14 cellular contexts compared by ENCODE assay signal in the genomic region with DNA sequence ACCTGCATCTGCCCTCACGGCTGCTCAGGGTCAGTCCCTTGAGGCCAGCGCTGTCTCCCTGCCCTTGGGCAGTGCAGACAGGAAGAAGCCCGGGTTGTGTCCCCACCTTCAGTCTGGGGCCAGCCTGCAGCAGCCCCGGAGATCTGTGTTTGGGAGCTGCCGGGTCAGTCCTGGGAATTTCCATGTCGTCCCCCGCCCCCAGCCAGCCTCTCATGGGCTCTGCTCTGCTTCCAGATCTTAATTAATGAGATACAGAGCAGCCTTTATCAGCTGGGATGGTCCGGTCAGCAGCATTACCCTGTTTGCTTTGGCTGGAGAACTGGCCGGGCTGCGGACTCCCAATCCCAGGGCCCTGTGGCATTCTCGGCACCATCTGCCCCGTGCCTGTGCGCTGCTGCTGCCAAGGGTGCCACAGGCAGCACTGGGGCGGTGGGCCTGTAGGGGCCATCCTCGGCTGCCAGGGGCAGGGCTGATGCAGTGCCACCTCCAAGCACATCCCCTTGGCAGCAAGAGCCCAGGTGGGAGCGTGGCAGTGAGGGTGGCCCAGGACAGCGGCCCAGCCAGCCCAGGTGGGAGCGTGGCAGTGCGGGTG. TPM values are rescaled to one million over a fixed set of nuclear protein-coding genes. Genes with fewer than 3 reads are reported as not detected.
DNase-seq lines count a peak whose midpoint lies in the region; ATAC-seq and TF ChIP-seq lines count a peak whose summit lies in the region.
"Had no signal": no experiment of that assay in that cellular context is flagged by ENCODE, and none has a peak within 500 bp of the region (broad histone marks: within the 10 kb centered on the region; RNA-seq: fewer than 3 reads in every experiment).

No MANE protein-coding gene starts in this region.

- H3K9me3 ChIP-seq in HCT116 (ENCODE audit: control insufficient read depth in 1 of 2, insufficient read depth in 1 of 2, low read depth in 1 of 2, low read length in 2 of 2) = no peaks in the 10 kb centered on the region
- no peaks in the 10 kb centered on the region for H3K9me3 ChIP-seq in right lobe of liver
- no peaks in the 10 kb centered on the region for H3K9me3 ChIP-seq in effector memory CD4-positive, alpha-beta T cell (ENCODE audit: control insufficient read depth, low read length)

- H3K4me3 ChIP-seq in HCT116 (replicated peaks in 1 of 2; ENCODE audit: low read depth in 1 of 2, low read length in 2 of 2) = peak overlapping the region in 1 of 2 experiments; percentile 79; a peak in 2 of 4 replicates
- peak overlapping the region; percentile 80 to 89 (median 88) for H3K4me3 ChIP-seq in right lobe of liver
- H3K4me3 ChIP-seq in effector memory CD4-positive, alpha-beta T cell (ENCODE audit: insufficient read depth, low read depth, low read length, poor library complexity, severe bottlenecking) = no peak overlapping the region
- H3K4me3 ChIP-seq: PC-9 had no signal

- POLR2A ChIA-PET in HCT116 (lab: Charles Lee) = no interaction called here

- no peaks in the 10 kb centered on the region for H3K9me2 ChIP-seq in HCT116 (ENCODE audit: insufficient read depth)

- CTCF ChIA-PET in HCT116 (lab: Charles Lee) = no interaction called here

- H3K36me3 Mint-ChIP-seq in chondrocyte (ENCODE audit: low read depth) = peaks cover 2% of the 10 kb centered on the region

- no TSS peak for BruUV-seq in HCT116 (replicated peaks; lab: Mats Ljungman, UMichigan)

- no peaks in the 10 kb centered on the region for H3K27me3 Mint-ChIP-seq in chondrocyte (ENCODE audit: low read depth)

- RAD21 ChIA-PET in HCT116 (lab: Charles Lee; ENCODE audit: low non-redundant PET in 1 of 2, low total read pairs in 2 of 2, uncharacterized antibody in 2 of 2, unreplicated experiment in 2 of 2) = no interaction called here

- peaks cover 4 to 13% of the 10 kb centered on the region in 2 experiments; a peak in 3 of 4 replicates for H3K36me3 ChIP-seq in HCT116 (ENCODE audit: control insufficient read depth in 1 of 2, insufficient read depth in 2 of 2, low read length in 2 of 2)
- H3K36me3 ChIP-seq in right lobe of liver = peaks cover 0 to 15% (median 6%) of the 10 kb centered on the region in 4 donors
- H3K36me3 ChIP-seq in effector memory CD4-positive, alpha-beta T cell (ENCODE audit: control insufficient read depth, insufficient read depth, low read length) = no peaks in the 10 kb centered on the region

- H3K27ac ChIP-seq in HCT116 (ENCODE audit: low read depth, low read length) = peak overlapping the region; percentile 95; the same call in 1 of the 2 replicates
- peak overlapping the region; percentile 83 to 97 (median 97) for H3K27ac ChIP-seq in right lobe of liver
- H3K27ac ChIP-seq in effector memory CD4-positive, alpha-beta T cell (ENCODE audit: insufficient read depth, low read length, poor library complexity, severe bottlenecking) = no peak overlapping the region
- H3K27ac ChIP-seq: foreskin keratinocyte, PC-9 had no signal

- H3K9me3 Mint-ChIP-seq in chondrocyte (ENCODE audit: low read depth) = peaks cover 8% of the 10 kb centered on the region

- H2AFZ ChIP-seq in HCT116 (ENCODE audit: low read depth, low read length, poor library complexity, severe bottlenecking) = no peak overlapping the region
- H2AFZ ChIP-seq: PC-9 had no signal

- peaks cover 40% of the 10 kb centered on the region for H3K79me2 ChIP-seq in HCT116 (ENCODE audit: insufficient read depth, low read length)

- H3K9ac ChIP-seq in HCT116 (ENCODE audit: low read length) = 0 out of 2 replicates have a peak overlapping the region, but pooled peaks have one; percentile 87

- H3K4me1 Mint-ChIP-seq in chondrocyte (ENCODE audit: low read depth) = peaks cover 38% of the 10 kb centered on the region

- WGBS in right lobe of liver (ENCODE audit: insufficient coverage, low coverage, low lambda C conversion rate, missing lambda C conversion rate) = 12% methylated on average over 5 of the region's 19 CpGs

- intact Hi-C loops in HCT116 (cut with micrococcal nuclease) (no loop called here), right lobe of liver (cut with DNase I) (no loop called here)

- DNase-seq in HCT116 (ENCODE audit: low read depth, low spot score) (no peak), chondrocyte (ENCODE audit: low spot score) (peak; percentile 93), right lobe of liver (peak; percentile 75 to 90 (median 88)), superior temporal gyrus (ENCODE audit: extremely low spot score) (peak; percentile 52), NCI-H446 (lab: John Stamatoyannopoulos, UW) (no peak)
- DNase-seq in effector memory CD4-positive, alpha-beta T cell = no peak
- DNase-seq in activated effector memory CD4-positive, alpha-beta T cell treated with Interleukin-2 at 50 U/mL for 16 hours = no peak
- no peak for DNase-seq in activated CD8-positive, alpha-beta memory T cell treated with anti-CD3 and anti-CD28 coated beads for 24 hours
- DNase-seq: activated naive CD8-positive, alpha-beta T cell treated with anti-CD3 and anti-CD28 coated beads, Interleukin-2, amount 50 U/mL, for 24 hours; DND-41; foreskin keratinocyte; NCI-H1092 treated with DMSO at 0.1 percent for 48 hours had no signal

- peak overlapping the region; percentile 97 for H3K4me2 ChIP-seq in HCT116 (ENCODE audit: low read length)

- TF ChIP-seq POLR2A in HCT116 (IDR thresholded peaks at IDR 0.05; ENCODE audit: borderline replicate concordance, extremely low read depth, insufficient read depth, insufficient read length) = no peak
- no peak for TF ChIP-seq POLR2A in right lobe of liver (IDR thresholded peaks at IDR 0.05)

- H3K4me1 ChIP-seq in HCT116 (ENCODE audit: control insufficient read depth in 1 of 2, insufficient read depth in 2 of 2, low read length in 2 of 2) (peaks cover 24 to 56% of the 10 kb centered on the region in 2 experiments; a peak in 3 of 4 replicates), right lobe of liver (peaks cover 0 to 21% (median 8%) of the 10 kb centered on the region in 4 donors)
- peaks cover 6% of the 10 kb centered on the region for H3K4me1 ChIP-seq in effector memory CD4-positive, alpha-beta T cell (ENCODE audit: control insufficient read depth, insufficient read depth, low read length, poor library complexity, severe bottlenecking)

- TF ChIP-seq CTCF in HCT116 (IDR thresholded peaks at IDR 0.05 in 2 of 3, conservative IDR thresholded peaks at IDR 0.05 in 1 of 3; ENCODE audit: borderline replicate concordance in 1 of 3, insufficient read depth in 1 of 3, low read depth in 2 of 3, low read length in 2 of 3) (no peak), chondrocyte (IDR thresholded peaks at IDR 0.05) (no peak), right lobe of liver (IDR thresholded peaks at IDR 0.05) (no peak)

- H4K20me1 ChIP-seq in HCT116 (ENCODE audit: insufficient read depth) = no peaks in the 10 kb centered on the region

- TF ChIP-seq RAD21 in HCT116 (IDR thresholded peaks at IDR 0.05; ENCODE audit: low read depth) = no peak

- ATAC-seq in HCT116 (no peak), right lobe of liver (peak; percentile 47 to 74 (median 64))
- ATAC-seq: activated naive CD8-positive, alpha-beta T cell treated with anti-CD3 and anti-CD28 coated beads, Interleukin-2, amount 50 U/mL, for 24 hours; naive thymus-derived CD8-positive, alpha-beta T cell had no signal

- H3K27ac Mint-ChIP-seq in chondrocyte (ENCODE audit: unreplicated experiment) = peak overlapping the region; percentile 74
- H3K27ac Mint-ChIP-seq: activated naive CD8-positive, alpha-beta T cell treated with anti-CD3 and anti-CD28 coated beads, Interleukin-2, amount 50 U/mL, for 24 hours; naive thymus-derived CD8-positive, alpha-beta T cell had no signal

- H3K27me3 ChIP-seq in HCT116 (ENCODE audit: insufficient read depth, low read length) (no peaks in the 10 kb centered on the region), right lobe of liver (no peaks in the 10 kb centered on the region)
- peaks cover 16% of the 10 kb centered on the region for H3K27me3 ChIP-seq in effector memory CD4-positive, alpha-beta T cell (replicated peaks; ENCODE audit: control insufficient read depth, insufficient read depth, low read length, poor library complexity, severe bottlenecking)
- H3K27me3 ChIP-seq: foreskin keratinocyte had no signal

- peak overlapping the region; percentile 74 for H3K4me3 Mint-ChIP-seq in chondrocyte (ENCODE audit: unreplicated experiment)
- H3K4me3 Mint-ChIP-seq: activated naive CD8-positive, alpha-beta T cell treated with anti-CD3 and anti-CD28 coated beads, Interleukin-2, amount 50 U/mL, for 24 hours had no signal

TF ChIP-seq in HCT116, 20 proteins besides CTCF, POLR2A, EP300 and RAD21:
- TF ChIP-seq POLR2AphosphoS5 (IDR thresholded peaks at IDR 0.05; ENCODE audit: low read depth, low read length) (no peak), CEBPB (IDR thresholded peaks at IDR 0.05; ENCODE audit: low read depth) (no peak), EGR1 (IDR thresholded peaks at IDR 0.05; ENCODE audit: low read depth) (no peak)
TF ChIP-seq in HCT116: peak in this region for 0.

RNA-seq across cellular contexts. Expression of gene BOK, which starts 2.4 kb away (rescaled TPM):
- 41.5 TPM for total RNA-seq in HCT116 (2021; ENCODE audit: unreplicated experiment)
- 22.5 and 24.3 TPM in 2 replicates for polyA plus RNA-seq in HCT116 (2012)
- total RNA-seq in chondrocyte = 28.5 to 46.8 TPM (median 44.6 TPM) in 3 replicates
- total RNA-seq in right lobe of liver = 100 to 1,000 TPM in 3 of 6 experiments, 10 to 100 TPM in 3; 50.1 to 119 (median 90.5) TPM
- total RNA-seq: naive thymus-derived CD8-positive, alpha-beta T cell had no signal

RNA-seq across cellular contexts. Expression of gene STK25, which starts 52.6 kb away (rescaled TPM):
- total RNA-seq in HCT116 (2021; ENCODE audit: unreplicated experiment) (160 TPM), chondrocyte (158 to 174 TPM (median 169 TPM) in 3 replicates), right lobe of liver (10 to 100 TPM; 51.0 to 99.1 (median 63.5) TPM)
- polyA plus RNA-seq in HCT116 (2012) = 157 and 164 TPM in 2 replicates

Comparison
In these comparisons a context has a peak if more than half of its experiments do, and no peak if none do; other contexts are left out.
1. DNase-seq: peak in chondrocyte (single experiment), right lobe of liver (3 of 3) and superior temporal gyrus (single experiment); none in HCT116 (single experiment), NCI-H446 (0 of 2), effector memory CD4-positive, alpha-beta T cell (0 of 3), activated effector memory CD4-positive, alpha-beta T cell treated with Interleukin-2 at 50 U/mL for 16 hours (single experiment) and activated CD8-positive, alpha-beta memory T cell treated with anti-CD3 and anti-CD28 coated beads for 24 hours (single experiment).